ENCODE assay signal across 13 cellular contexts in genomic region chr1:61182049-61182448, GRCh38.
DNase-seq lines count a peak whose midpoint lies in the region; ATAC-seq and TF ChIP-seq lines count a peak whose summit lies in the region.
"Had no signal": no experiment of that assay in that cellular context is flagged by ENCODE, and none has a peak within 500 bp of the region (broad histone marks: within the 10 kb centered on the region; RNA-seq: fewer than 3 reads in every experiment).

No MANE protein-coding gene starts in this region.

- TF ChIP-seq EP300 in esophagus muscularis mucosa (IDR thresholded peaks at IDR 0.05) (no peak), tibial nerve (IDR thresholded peaks at IDR 0.05) (peak in 1 of 2 donors; percentile 55)

- ATAC-seq in right lobe of liver, result peak in 1 of 4 donors; percentile 19
- ATAC-seq: esophagus mucosa; stimulated activated naive CD8-positive, alpha-beta T cell treated with anti-CD3 and anti-CD28 coated beads, Interleukin-15, amount 100 ng/mL, for 72 hours had no signal

- H3K36me3 ChIP-seq in esophagus muscularis mucosa (no peaks in the 10 kb centered on the region), right lobe of liver (no peaks in the 10 kb centered on the region), tibial nerve (no peaks in the 10 kb centered on the region)

- no peak for TF ChIP-seq POLR2A in esophagus muscularis mucosa (IDR thresholded peaks at IDR 0.05; ENCODE audit: low read depth)
- TF ChIP-seq POLR2A in right lobe of liver (IDR thresholded peaks at IDR 0.05), result no peak
- no peak for TF ChIP-seq POLR2A in tibial nerve (IDR thresholded peaks at IDR 0.05)

- intact Hi-C loops in esophagus muscularis mucosa (cut with DNase I) (loop anchor here (10.0 kb wide), 1 partner anchor 127 kb away; no protein-coding TSS in a partner anchor), right lobe of liver (cut with DNase I) (no loop called here)

- H3K4me3 ChIP-seq in esophagus muscularis mucosa (no peak overlapping the region), right lobe of liver (no peak overlapping the region), tibial nerve (no peak overlapping the region)

- DNase-seq in NCI-H82 (lab: John Stamatoyannopoulos, UW), result peak; percentile 10
- DNase-seq in NCI-H82 treated with DMSO at 0.1 percent for 48 hours (lab: John Stamatoyannopoulos, UW; ENCODE audit: unreplicated experiment), result no peak
- DNase-seq in esophagus muscularis mucosa (ENCODE audit: extremely low spot score), result no peak
- DNase-seq in right lobe of liver, result no peak
- peak in 1 of 2 donors; percentile 35 for DNase-seq in tibial nerve (ENCODE audit: low spot score in 2 of 2)
- no peak for DNase-seq in GF-D8 (lab: John Stamatoyannopoulos, UW)
- no peak for DNase-seq in NCI-H2227 treated with DMSO at 0.1 percent for 48 hours (lab: John Stamatoyannopoulos, UW)
- no peak for DNase-seq in SW 1271 (lab: John Stamatoyannopoulos, UW)
- DNase-seq: activated CD4-positive, alpha-beta T cell treated with anti-CD3 and anti-CD28 coated beads, Interleukin-2, amount 50 U/mL, for 4 hours; Kasumi-1; NCI-H446 treated with DMSO at 0.1 percent for 48 hours; stimulated activated naive CD8-positive, alpha-beta T cell treated with anti-CD3 and anti-CD28 coated beads, Interleukin-15, amount 100 ng/mL, for 72 hours had no signal

- H3K27ac ChIP-seq in esophagus muscularis mucosa (replicated peaks in 1 of 4) (peak overlapping the region; percentile 78 to 86 (median 81)), right lobe of liver (peak overlapping the region in 2 of 3 donors; percentile 32 to 84), tibial nerve (peak overlapping the region in 3 of 4 donors; percentile 27 to 85 (median 32))

- peaks cover 64 to 92% (median 84%) of the 10 kb centered on the region in 4 donors for H3K4me1 ChIP-seq in esophagus muscularis mucosa
- peaks cover 0 to 40% (median 18%) of the 10 kb centered on the region in 4 donors for H3K4me1 ChIP-seq in right lobe of liver
- peaks cover 0 to 69% (median 30%) of the 10 kb centered on the region in 4 donors for H3K4me1 ChIP-seq in tibial nerve

- WGBS in esophagus muscularis mucosa, result 34% methylated on average over 2 of the region's 2 CpGs
- WGBS in right lobe of liver (ENCODE audit: insufficient coverage, low coverage, low lambda C conversion rate, missing lambda C conversion rate), result 23% methylated on average over 2 of the region's 2 CpGs
- 31 to 36% methylated on average over 2 of the region's 2 CpGs for WGBS in tibial nerve, 2 donors

- H3K9me3 ChIP-seq in esophagus muscularis mucosa (no peaks in the 10 kb centered on the region), right lobe of liver (no peaks in the 10 kb centered on the region), tibial nerve (no peaks in the 10 kb centered on the region)

- TF ChIP-seq CTCF in esophagus muscularis mucosa (IDR thresholded peaks at IDR 0.05), result peak in 1 of 3 experiments; percentile 7
- no peak for TF ChIP-seq CTCF in right lobe of liver (IDR thresholded peaks at IDR 0.05)
- TF ChIP-seq CTCF in tibial nerve (IDR thresholded peaks at IDR 0.05), result no peak

- H3K27me3 ChIP-seq in esophagus muscularis mucosa (no peaks in the 10 kb centered on the region), right lobe of liver (no peaks in the 10 kb centered on the region), tibial nerve (no peaks in the 10 kb centered on the region)
